In genomic region chr1:16146888-16147614, GRCh38 we compare ENCODE assay signal across 11 cellular contexts. TPM values are rescaled to one million over a fixed set of nuclear protein-coding genes. Genes with fewer than 3 reads are reported as not detected.
DNase-seq lines count a peak whose midpoint lies in the region; ATAC-seq and TF ChIP-seq lines count a peak whose summit lies in the region.
"Had no signal": no experiment of that assay in that cellular context is flagged by ENCODE, and none has a peak within 500 bp of the region (broad histone marks: within the 10 kb centered on the region; RNA-seq: fewer than 3 reads in every experiment).

No MANE protein-coding gene starts in this region.

- H3K4me2 ChIP-seq in SK-N-SH (peak overlapping the region; percentile 93), trophoblast cell (ENCODE audit: low read length) (peak overlapping the region; percentile 54)

- no peaks in the 10 kb centered on the region for H3K9me2 ChIP-seq in SK-N-SH

- H3K79me2 ChIP-seq in SK-N-SH (ENCODE audit: insufficient read depth) (peaks cover 92% of the 10 kb centered on the region), trophoblast cell (ENCODE audit: control insufficient read depth, insufficient read depth, low read length, poor library complexity) (peaks cover 17% of the 10 kb centered on the region)

- TF ChIP-seq POLR2A in gastroesophageal sphincter (IDR thresholded peaks at IDR 0.05), result no peak

- H4K8ac ChIP-seq in trophoblast cell (ENCODE audit: low read depth, low read length), result peak overlapping the region; percentile 88

- TF ChIP-seq RAD21 in SK-N-SH (IDR thresholded peaks at IDR 0.05; ENCODE audit: low read length), result no peak

- peak overlapping the region; percentile 78 for H2BK12ac ChIP-seq in trophoblast cell (ENCODE audit: low read length)

- no peak overlapping the region for H3K4me3 ChIP-seq in SK-N-SH (ENCODE audit: low read depth in 2 of 2, low read length in 1 of 2)
- peak overlapping the region in 1 of 2 donors; percentile 41 for H3K4me3 ChIP-seq in gastroesophageal sphincter
- no peak overlapping the region for H3K4me3 ChIP-seq in trophoblast cell (ENCODE audit: low read depth, low read length)

- H3K4me1 ChIP-seq in SK-N-SH (ENCODE audit: control insufficient read depth in 1 of 2, insufficient read depth in 2 of 2, low read depth in 1 of 2, low read length in 1 of 2) (peaks cover 23 to 72% of the 10 kb centered on the region in 2 experiments; a peak in 3 of 4 replicates), gastroesophageal sphincter (peaks cover 0 to 75% (median 23%) of the 10 kb centered on the region in 3 donors), trophoblast cell (ENCODE audit: control insufficient read depth in 1 of 2, insufficient read depth in 2 of 2, low read length in 2 of 2) (peaks cover 50 to 54% of the 10 kb centered on the region in 2 experiments)

- H3K14ac ChIP-seq in trophoblast cell (ENCODE audit: low read length), result peak overlapping the region; percentile 94

- peak overlapping the region; percentile 61 for H2AK5ac ChIP-seq in trophoblast cell (ENCODE audit: low read length)

- ATAC-seq in gastroesophageal sphincter, result no peak
- ATAC-seq in GM21528 (IDR thresholded peaks at IDR 0.05; ENCODE audit: low FRiP score, unreplicated experiment), result no peak

- peak overlapping the region; percentile 91 for H3K18ac ChIP-seq in trophoblast cell (ENCODE audit: low read length)

- H3K27me3 ChIP-seq in SK-N-SH (ENCODE audit: insufficient read depth), result no peaks in the 10 kb centered on the region
- H3K27me3 ChIP-seq in gastroesophageal sphincter, result no peaks in the 10 kb centered on the region
- no peaks in the 10 kb centered on the region for H3K27me3 ChIP-seq in trophoblast cell (ENCODE audit: insufficient read depth, low read length)

- H3F3A ChIP-seq in SK-N-SH (replicated peaks; ENCODE audit: insufficient read depth), result peaks cover 46% of the 10 kb centered on the region

- H3K36me3 ChIP-seq in SK-N-SH (replicated peaks in 1 of 2; ENCODE audit: control insufficient read depth in 1 of 2, insufficient read depth in 2 of 2, low read length in 1 of 2) (peaks cover 39 to 44% of the 10 kb centered on the region in 2 experiments), gastroesophageal sphincter (peaks cover 0 to 35% of the 10 kb centered on the region in 2 donors), trophoblast cell (ENCODE audit: control insufficient read depth in 1 of 2, insufficient read depth in 2 of 2, low read length in 2 of 2) (peaks cover 55 to 59% of the 10 kb centered on the region in 2 experiments)

- no peaks in the 10 kb centered on the region for H3K9me3 ChIP-seq in SK-N-SH
- H3K9me3 ChIP-seq in gastroesophageal sphincter, result no peaks in the 10 kb centered on the region
- peaks cover 4% of the 10 kb centered on the region for H3K9me3 ChIP-seq in trophoblast cell (ENCODE audit: insufficient read depth, low read depth, low read length)

- peak overlapping the region; percentile 97 for H2BK120ac ChIP-seq in trophoblast cell (ENCODE audit: insufficient read depth, low read length, poor library complexity)

- TF ChIP-seq EP300 in SK-N-SH (IDR thresholded peaks at IDR 0.05; ENCODE audit: borderline replicate concordance in 1 of 2, low read depth in 1 of 2, low read length in 1 of 2), result no peak; a peak in 1 of 4 replicates
- TF ChIP-seq EP300 in gastroesophageal sphincter (IDR thresholded peaks at IDR 0.05), result no peak

- peak overlapping the region; percentile 90 for H4K12ac ChIP-seq in trophoblast cell (ENCODE audit: low read depth, low read length)

- no peak overlapping the region for H3K23ac ChIP-seq in trophoblast cell (ENCODE audit: low read length)

- peaks cover 57% of the 10 kb centered on the region for H3K79me1 ChIP-seq in trophoblast cell (ENCODE audit: low read length)

- H3K27ac ChIP-seq in SK-N-SH (ENCODE audit: low read depth in 2 of 2, low read length in 1 of 2), result peak overlapping the region; percentile 81 to 98
- peak overlapping the region in 3 of 4 donors; percentile 78 to 83 (median 82) for H3K27ac ChIP-seq in gastroesophageal sphincter
- H3K27ac ChIP-seq in trophoblast cell (ENCODE audit: low read depth, low read length), result peak overlapping the region; percentile 100

- peak overlapping the region; percentile 89 for H3K4ac ChIP-seq in trophoblast cell (ENCODE audit: low read depth, low read length)

- H2AFZ ChIP-seq in SK-N-SH (ENCODE audit: low read depth) (no peak overlapping the region), trophoblast cell (ENCODE audit: insufficient read depth, low read length, poor library complexity) (peak overlapping the region; percentile 75)

- DNase-seq in Daoy (ENCODE audit: low read depth) (peak; percentile 70), SK-N-SH (no peak), trophoblast cell (peak; percentile 42 to 60), germinal center (ENCODE audit: low spot score) (no peak), NOMO-1 treated with dmso at 0.1 percent for 144 hours (lab: John Stamatoyannopoulos, UW; ENCODE audit: unreplicated experiment) (no peak), GM19240 (ENCODE audit: insufficient read length, low spot score) (no peak)
- DNase-seq: activated CD4-positive, alpha-beta T cell treated with anti-CD3 and anti-CD28 coated beads for 1 hour; naive B cell; NCI-H524 had no signal

- TF ChIP-seq CTCF in SK-N-SH (IDR thresholded peaks at IDR 0.05) (no peak), gastroesophageal sphincter (IDR thresholded peaks at IDR 0.05) (no peak)

- WGBS in SK-N-SH (ENCODE audit: low lambda C conversion rate), result 51% methylated on average over 9 of the region's 13 CpGs
- 67 to 72% methylated on average over 7 to 10 of the region's 13 CpGs for WGBS in gastroesophageal sphincter (ENCODE audit: low coverage in 1 of 2), 2 donors
- WGBS in trophoblast cell (ENCODE audit: extremely low coverage, insufficient coverage, insufficient read length), result no CpG with 5 or more reads among the region's 13 CpGs

- peak overlapping the region; percentile 91; the same call in 1 of the 2 replicates for H3K9ac ChIP-seq in SK-N-SH
- no peak overlapping the region for H3K9ac ChIP-seq in trophoblast cell (ENCODE audit: low read length)

- CTCF ChIA-PET in SK-N-SH (lab: Yijun Ruan, JAX), result interaction anchor here (1.5 to 4.0 kb wide), 2 partner anchors 9 to 64 kb away, joined by 5 to 14 read pairs; partner anchors contain the start of gene EPHA2

- H4K20me1 ChIP-seq in SK-N-SH (ENCODE audit: insufficient read depth), result peaks cover 6% of the 10 kb centered on the region; the same call in 1 of the 2 replicates

- POLR2A ChIA-PET in SK-N-SH (lab: Yijun Ruan, JAX), result no interaction called here

- peak overlapping the region; percentile 98 for H2BK5ac ChIP-seq in trophoblast cell (ENCODE audit: low read depth, low read length, poor library complexity)

- peak overlapping the region; percentile 99 for H4K91ac ChIP-seq in trophoblast cell (ENCODE audit: low read depth, low read length)

TF ChIP-seq in SK-N-SH, 30 proteins besides CTCF, POLR2A, EP300 and RAD21:
- TF ChIP-seq MAX (IDR thresholded peaks at IDR 0.05; ENCODE audit: low read depth), result peak; percentile 83
- peak; percentile 13; the same call in 1 of the 2 replicates for TF ChIP-seq NFIC (IDR thresholded peaks at IDR 0.05; ENCODE audit: borderline replicate concordance)
- TF ChIP-seq TCF12 (IDR thresholded peaks at IDR 0.05), result peak; percentile 22; the same call in 1 of the 2 replicates
- no peak for TF ChIP-seq FOSL2 (IDR thresholded peaks at IDR 0.05; ENCODE audit: borderline replicate concordance, low read depth)
- peak; percentile 16; the same call in 1 of the 2 replicates for TF ChIP-seq TEAD4 (IDR thresholded peaks at IDR 0.05; ENCODE audit: borderline replicate concordance, insufficient read depth)

RNA-seq across cellular contexts. Expression of gene EPHA2, which starts 8.8 kb away (rescaled TPM):
- total RNA-seq in Daoy (2014; rRNA removed; shearing (Covaris generic)), result 50.8 and 67.7 TPM in 2 replicates
- polyA plus RNA-seq in SK-N-SH (2012; rRNA removed), result 82.2 and 126 TPM in 2 replicates
- 47.2 and 71.1 TPM in 2 replicates for polyA plus RNA-seq in SK-N-SH (2012; cell fraction: cytosol; rRNA removed)
- 164 and 170 TPM in 2 replicates for polyA plus RNA-seq in SK-N-SH (2012; cell fraction: nucleus; rRNA removed)
- total RNA-seq in gastroesophageal sphincter, result 10 to 100 TPM in 2 of 4 donors, 1 to 10 TPM in 2; 8.9 to 16.1 (median 12.4) TPM
- 27.6 and 30.3 TPM in 2 replicates for polyA plus RNA-seq in trophoblast cell (2013)

Comparison
In these comparisons a context has a peak if more than half of its experiments do, and no peak if none do; other contexts are left out.
1. DNase-seq: peak in Daoy (single experiment) and trophoblast cell (2 of 2); none in SK-N-SH (single experiment), germinal center (single experiment), NOMO-1 treated with dmso at 0.1 percent for 144 hours (single experiment) and GM19240 (single experiment).
2. Peak in every context shown above with its lines, with median percentiles within 50 percentile points of each other: H3K27ac ChIP-seq.